Comparison of ENCODE assay signal across 8 cellular contexts in genomic region chr15:41022487-41023090, GRCh38.
DNase-seq lines count a peak whose midpoint lies in the region; ATAC-seq and TF ChIP-seq lines count a peak whose summit lies in the region.

No MANE protein-coding gene starts in this region.

- H3K27ac ChIP-seq in mesendoderm (ENCODE audit: low read depth, low read length) (no peak overlapping the region), thyroid gland (no peak overlapping the region)

- H3K27me3 Mint-ChIP-seq in activated B cell treated with CpG ODN at 0.5 μM for 24 hours, result no peaks in the 10 kb centered on the region
- no peaks in the 10 kb centered on the region for H3K27me3 Mint-ChIP-seq in effector memory CD8-positive, alpha-beta T cell

- no peak overlapping the region for H2AFZ ChIP-seq in Loucy (ENCODE audit: low read length)

- H3K4ac ChIP-seq in mesendoderm (ENCODE audit: low read depth, low read length), result no peak overlapping the region

- no peaks in the 10 kb centered on the region for H3K9me3 ChIP-seq in Loucy (ENCODE audit: insufficient read depth, low read depth, low read length)
- no peaks in the 10 kb centered on the region for H3K9me3 ChIP-seq in thyroid gland

- H3F3A ChIP-seq in Loucy (ENCODE audit: low read depth), result no peaks in the 10 kb centered on the region

- H3K36me3 Mint-ChIP-seq in activated B cell treated with CpG ODN at 0.5 μM for 24 hours (ENCODE audit: low read depth), result peaks cover 80% of the 10 kb centered on the region
- peaks cover 52% of the 10 kb centered on the region for H3K36me3 Mint-ChIP-seq in effector memory CD8-positive, alpha-beta T cell (ENCODE audit: insufficient read depth)

- DNase-seq in NCI-H510A treated with DMSO at 0.1 percent for 48 hours (lab: John Stamatoyannopoulos, UW) (peak; percentile 1), NCI-H510A (lab: John Stamatoyannopoulos, UW) (no peak), activated B cell treated with CpG ODN at 0.5 μM for 24 hours (no peak), mesendoderm (peak; percentile 58), thyroid gland (peak; percentile 15 to 17), occipital lobe (lab: John Stamatoyannopoulos, UW) (no peak)
- DNase-seq in effector memory CD8-positive, alpha-beta T cell, result peak; percentile 17 to 45 (median 24)

- H3K36me3 ChIP-seq in Loucy (ENCODE audit: insufficient read depth, low read length), result peaks cover 62% of the 10 kb centered on the region; the same call in 1 of the 2 replicates
- no peaks in the 10 kb centered on the region for H3K36me3 ChIP-seq in mesendoderm (ENCODE audit: control insufficient read depth, insufficient read depth, low read length)
- H3K36me3 ChIP-seq in thyroid gland, result peaks cover 0 to 17% of the 10 kb centered on the region in 2 donors

- TF ChIP-seq CTCF in Loucy (conservative IDR thresholded peaks at IDR 0.05; ENCODE audit: low read length) (peak; percentile 83), activated B cell treated with CpG ODN at 0.5 μM for 24 hours (IDR thresholded peaks at IDR 0.05) (no peak), thyroid gland (IDR thresholded peaks at IDR 0.05) (peak in 5 of 6 experiments; percentile 11 to 62 (median 52))

- H3K9ac ChIP-seq in Loucy (ENCODE audit: low read depth, low read length, poor library complexity, severe bottlenecking) (no peak overlapping the region), mesendoderm (ENCODE audit: low read length) (no peak overlapping the region)

- TF ChIP-seq POLR2A in thyroid gland (IDR thresholded peaks at IDR 0.05), result no peak

- no peaks in the 10 kb centered on the region for H3K79me1 ChIP-seq in mesendoderm (ENCODE audit: low read length)

- CTCF ChIA-PET in activated B cell treated with CpG ODN at 0.5 μM for 24 hours (lab: Charles Lee), result interaction anchor here (0.6 to 6.4 kb wide), 6 partner anchors 26 to 163 kb away, joined by 3 to 86 read pairs (median 6); partner anchors contain the start of gene VPS18

- no peak overlapping the region for H2AK5ac ChIP-seq in mesendoderm (ENCODE audit: low read length)

- no peak overlapping the region for H3K4me2 ChIP-seq in Loucy (ENCODE audit: low read depth, low read length, poor library complexity, severe bottlenecking)
- H3K4me2 ChIP-seq in mesendoderm (ENCODE audit: low read length), result no peak overlapping the region

- H3K4me1 ChIP-seq in Loucy (ENCODE audit: insufficient read depth, low read length, poor library complexity, severe bottlenecking), result peaks cover 8% of the 10 kb centered on the region
- no peaks in the 10 kb centered on the region for H3K4me1 ChIP-seq in mesendoderm (ENCODE audit: control insufficient read depth, low read depth, low read length)
- H3K4me1 ChIP-seq in thyroid gland, result peaks cover 14 to 29% of the 10 kb centered on the region in 2 donors

- POLR2A ChIA-PET in activated B cell treated with CpG ODN at 0.5 μM for 24 hours (lab: Charles Lee), result interaction anchor here (0.5 kb wide), 1 partner anchor 55 kb away, joined by 7 read pairs; no protein-coding TSS in a partner anchor

- H3K56ac ChIP-seq in mesendoderm (ENCODE audit: low read length), result no peak overlapping the region

- no peak overlapping the region for H3K18ac ChIP-seq in mesendoderm (ENCODE audit: low read length)

- no peak overlapping the region for H3K4me3 Mint-ChIP-seq in activated B cell treated with CpG ODN at 0.5 μM for 24 hours
- H3K4me3 Mint-ChIP-seq in effector memory CD8-positive, alpha-beta T cell, result no peak overlapping the region

- no peak overlapping the region for H4K5ac ChIP-seq in mesendoderm (ENCODE audit: low read length)

- H3K79me2 ChIP-seq in Loucy (ENCODE audit: insufficient read depth, low read length) (no peaks in the 10 kb centered on the region), mesendoderm (ENCODE audit: control insufficient read depth, insufficient read depth, low read length) (no peaks in the 10 kb centered on the region)

- no CpG with 5 or more reads among the region's 5 CpGs for WGBS in mesendoderm (ENCODE audit: extremely low coverage, insufficient coverage, low lambda C conversion rate)
- 55 to 63% methylated on average over 5 of the region's 5 CpGs for WGBS in thyroid gland, 2 donors

- no peaks in the 10 kb centered on the region for H3K9me2 ChIP-seq in Loucy (replicated peaks; ENCODE audit: low read depth, low read length)

- no peaks in the 10 kb centered on the region for H3K4me1 Mint-ChIP-seq in activated B cell treated with CpG ODN at 0.5 μM for 24 hours
- H3K4me1 Mint-ChIP-seq in effector memory CD8-positive, alpha-beta T cell (ENCODE audit: low read depth in 2 of 2), result peaks cover 0 to 2% of the 10 kb centered on the region in 2 donors

- H3K4me3 ChIP-seq in Loucy (ENCODE audit: low read length, poor library complexity, severe bottlenecking) (no peak overlapping the region), mesendoderm (ENCODE audit: low read length) (no peak overlapping the region), thyroid gland (replicated peaks in 1 of 3) (no peak overlapping the region)

- H3K9me3 Mint-ChIP-seq in activated B cell treated with CpG ODN at 0.5 μM for 24 hours, result no peaks in the 10 kb centered on the region
- no peaks in the 10 kb centered on the region for H3K9me3 Mint-ChIP-seq in effector memory CD8-positive, alpha-beta T cell

- H3K27ac Mint-ChIP-seq in activated B cell treated with CpG ODN at 0.5 μM for 24 hours, result no peak overlapping the region
- no peak overlapping the region for H3K27ac Mint-ChIP-seq in effector memory CD8-positive, alpha-beta T cell

- intact Hi-C loops in activated B cell treated with CpG ODN at 0.5 μM for 24 hours (cut with micrococcal nuclease), result loop anchor here (1.0 to 10.0 kb wide), 3 partner anchors 118 to 164 kb away; no protein-coding TSS in a partner anchor
- intact Hi-C loops in thyroid gland (cut with DNase I), result no loop called here

- H2BK15ac ChIP-seq in mesendoderm (replicated peaks; ENCODE audit: low read depth), result no peak overlapping the region

- no peak overlapping the region for H4K8ac ChIP-seq in mesendoderm (ENCODE audit: low read depth, low read length)

- H2BK120ac ChIP-seq in mesendoderm (ENCODE audit: low read depth, low read length), result no peak overlapping the region

- ATAC-seq in activated B cell treated with CpG ODN at 0.5 μM for 24 hours (ENCODE audit: low read depth), result peak; percentile 66
- peak; percentile 52 for ATAC-seq in effector memory CD8-positive, alpha-beta T cell (replicated peaks)

- H3K23ac ChIP-seq in mesendoderm (ENCODE audit: low read length), result no peak overlapping the region

- H2BK5ac ChIP-seq in mesendoderm (ENCODE audit: low read length), result no peak overlapping the region

- H3K27me3 ChIP-seq in Loucy (ENCODE audit: insufficient read depth, low read length, poor library complexity, severe bottlenecking) (no peaks in the 10 kb centered on the region), mesendoderm (ENCODE audit: insufficient read depth, low read length, poor library complexity) (no peaks in the 10 kb centered on the region), thyroid gland (no peaks in the 10 kb centered on the region)

- no peaks in the 10 kb centered on the region for H4K20me1 ChIP-seq in Loucy (ENCODE audit: insufficient read depth, low read length, poor library complexity, severe bottlenecking)

Comparison
In these comparisons a context has a peak if more than half of its experiments do, and no peak if none do; other contexts are left out.
1. DNase-seq: peak in NCI-H510A treated with DMSO at 0.1 percent for 48 hours (single experiment), effector memory CD8-positive, alpha-beta T cell (3 of 3), mesendoderm (single experiment) and thyroid gland (2 of 2); none in NCI-H510A (single experiment), activated B cell treated with CpG ODN at 0.5 μM for 24 hours (single experiment) and occipital lobe (single experiment).